In the genomic region with DNA sequence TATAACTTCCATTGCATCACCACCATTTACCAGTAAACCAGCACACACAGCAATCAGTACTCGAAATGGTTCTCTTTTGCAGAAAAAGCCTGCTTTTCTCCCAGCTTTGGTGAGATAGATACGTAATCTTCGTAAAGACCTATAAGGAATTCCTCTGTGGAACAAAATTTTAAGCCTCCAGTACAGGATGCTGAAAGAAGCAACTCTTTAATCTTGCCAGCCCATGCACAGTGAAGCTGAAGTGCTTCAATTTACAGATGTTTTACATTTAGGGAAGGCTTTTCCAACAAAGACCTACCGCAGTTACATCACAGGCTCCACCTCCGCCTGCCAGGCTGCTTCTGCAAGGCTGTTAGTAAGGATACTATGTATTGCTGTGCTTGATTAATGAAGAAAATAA, we compare ENCODE assay signal across 24 cellular contexts. TPM values are rescaled to one million over a fixed set of nuclear protein-coding genes. Genes with fewer than 3 reads are reported as not detected.
DNase-seq lines count a peak whose midpoint lies in the region; ATAC-seq, FAIRE-seq and TF ChIP-seq lines count a peak whose summit lies in the region.
"Had no signal": no experiment of that assay in that cellular context is flagged by ENCODE, and none has a peak within 500 bp of the region (broad histone marks: within the 10 kb centered on the region; RNA-seq: fewer than 3 reads in every experiment).

No MANE protein-coding gene starts in this region.

- H3K27ac ChIP-seq in esophagus muscularis mucosa (replicated peaks in 1 of 4) = no peak overlapping the region
- H3K27ac ChIP-seq: adrenal gland, RWPE1, sigmoid colon, upper lobe of right lung had no signal

- H3K4me1 ChIP-seq in esophagus muscularis mucosa = peaks cover 25 to 28% (median 27%) of the 10 kb centered on the region in 4 donors

- H3K36me3 Mint-ChIP-seq in naive B cell = no peaks in the 10 kb centered on the region
- H3K36me3 Mint-ChIP-seq in type B pancreatic cell = peaks cover 4% of the 10 kb centered on the region

- ATAC-seq in stimulated activated naive CD8-positive, alpha-beta T cell treated with anti-CD3 and anti-CD28 coated beads, Interleukin-15, amount 100 ng/mL, for 72 hours = no peak
- no peak for ATAC-seq in stimulated activated naive CD8-positive, alpha-beta T cell treated with anti-CD3 and anti-CD28 coated beads, Interleukin-15, Interleukin-2, amounts not matched to agents 100 U/mL and 50 U/mL, for 24 hours
- ATAC-seq in naive B cell (ENCODE audit: low read depth in 2 of 2) (no peak), GM21447 (IDR thresholded peaks at IDR 0.05; ENCODE audit: unreplicated experiment) (no peak)
- ATAC-seq: effector memory CD8-positive, alpha-beta T cell; upper lobe of right lung had no signal

- intact Hi-C loops in esophagus muscularis mucosa (cut with DNase I) = no loop called here

- 37% methylated on average over 5 of the region's 5 CpGs for WGBS in esophagus muscularis mucosa

- no peak for DNase-seq in stimulated activated naive CD8-positive, alpha-beta T cell treated with anti-CD3 and anti-CD28 coated beads, Interleukin-15, amount 100 ng/mL, for 72 hours
- DNase-seq in stimulated activated naive CD8-positive, alpha-beta T cell treated with anti-CD3 and anti-CD28 coated beads, Interleukin-15, Interleukin-2, amounts not matched to agents 100 U/mL and 50 U/mL, for 24 hours = no peak
- DNase-seq in bronchial epithelial cell (ENCODE audit: low read depth) (no peak), naive B cell (no peak), type B pancreatic cell (ENCODE audit: extremely low spot score, unreplicated experiment) (no peak), esophagus muscularis mucosa (ENCODE audit: extremely low spot score) (no peak), NCI-H2107 treated with DMSO at 0.1 percent for 48 hours (lab: John Stamatoyannopoulos, UW; ENCODE audit: unreplicated experiment) (no peak)
- DNase-seq: activated CD4-positive, alpha-beta T cell treated with anti-CD3 and anti-CD28 coated beads, Interleukin-2, amount 50 U/mL, for 4 hours; activated T-cell treated with anti-CD3 and anti-CD28 coated beads for 4 hours; adrenal gland; central memory CD4-positive, alpha-beta T cell; DMS79; effector memory CD8-positive, alpha-beta T cell; kidney glomerular epithelial cell; mesendoderm; NCI-H187 treated with DMSO at 0.1 percent for 48 hours; NCI-H510A; sigmoid colon; stimulated activated naive CD4-positive, alpha-beta T cell treated with Interleukin-2 at 50 U/mL for 16 hours; upper lobe of right lung had no signal

- H3K27me3 Mint-ChIP-seq in stimulated activated naive CD8-positive, alpha-beta T cell treated with anti-CD3 and anti-CD28 coated beads, Interleukin-15, amount 100 ng/mL, for 72 hours = peaks cover 83% of the 10 kb centered on the region
- peaks cover 69 to 78% (median 72%) of the 10 kb centered on the region in 3 donors for H3K27me3 Mint-ChIP-seq in naive B cell
- peaks cover 85% of the 10 kb centered on the region for H3K27me3 Mint-ChIP-seq in type B pancreatic cell

- H3K9me3 Mint-ChIP-seq in stimulated activated naive CD8-positive, alpha-beta T cell treated with anti-CD3 and anti-CD28 coated beads, Interleukin-15, amount 100 ng/mL, for 72 hours = peaks cover 0 to 5% of the 10 kb centered on the region in 2 donors
- H3K9me3 Mint-ChIP-seq in naive B cell (peaks cover 0 to 7% (median 2%) of the 10 kb centered on the region in 7 donors), type B pancreatic cell (no peaks in the 10 kb centered on the region)
- H3K9me3 Mint-ChIP-seq: effector memory CD8-positive, alpha-beta T cell had no signal

- no peak overlapping the region for H3K4me3 ChIP-seq in bronchial epithelial cell (ENCODE audit: low read depth, low read length)
- no peak overlapping the region for H3K4me3 ChIP-seq in esophagus muscularis mucosa
- H3K4me3 ChIP-seq: adrenal gland had no signal

- no peak for TF ChIP-seq POLR2A in esophagus muscularis mucosa (IDR thresholded peaks at IDR 0.05; ENCODE audit: low read depth)

- peaks cover 27% of the 10 kb centered on the region for H3K27me3 ChIP-seq in bronchial epithelial cell (ENCODE audit: control insufficient read depth, insufficient read depth, low read length)
- peaks cover 4 to 42% (median 21%) of the 10 kb centered on the region in 4 donors for H3K27me3 ChIP-seq in esophagus muscularis mucosa

- H3K36me3 ChIP-seq in bronchial epithelial cell (ENCODE audit: control insufficient read depth, insufficient read depth, low read length) (no peaks in the 10 kb centered on the region), esophagus muscularis mucosa (no peaks in the 10 kb centered on the region)
- H3K36me3 ChIP-seq: adrenal gland, sigmoid colon, upper lobe of right lung had no signal

- no peak overlapping the region for H3K27ac Mint-ChIP-seq in stimulated activated naive CD8-positive, alpha-beta T cell treated with anti-CD3 and anti-CD28 coated beads, Interleukin-15, amount 100 ng/mL, for 72 hours
- H3K27ac Mint-ChIP-seq in naive B cell = peak overlapping the region in 1 of 6 donors; percentile 23
- no peak overlapping the region for H3K27ac Mint-ChIP-seq in type B pancreatic cell
- H3K27ac Mint-ChIP-seq: effector memory CD8-positive, alpha-beta T cell had no signal

- no peak for TF ChIP-seq EP300 in esophagus muscularis mucosa (IDR thresholded peaks at IDR 0.05)

- peaks cover 31% of the 10 kb centered on the region for H3K4me1 Mint-ChIP-seq in stimulated activated naive CD8-positive, alpha-beta T cell treated with anti-CD3 and anti-CD28 coated beads, Interleukin-15, amount 100 ng/mL, for 72 hours
- H3K4me1 Mint-ChIP-seq in naive B cell (peaks cover 19 to 35% (median 29%) of the 10 kb centered on the region in 3 donors), type B pancreatic cell (ENCODE audit: unreplicated experiment) (peaks cover 23% of the 10 kb centered on the region)

- peak; percentile 18 for FAIRE-seq in bronchial epithelial cell (lab: Jason Lieb, UNC)

- H3K4me3 Mint-ChIP-seq in stimulated activated naive CD8-positive, alpha-beta T cell treated with anti-CD3 and anti-CD28 coated beads, Interleukin-15, amount 100 ng/mL, for 72 hours = peak overlapping the region; percentile 94
- peak overlapping the region in 6 of 8 donors; percentile 72 to 89 (median 82) for H3K4me3 Mint-ChIP-seq in naive B cell
- peak overlapping the region; percentile 93 for H3K4me3 Mint-ChIP-seq in type B pancreatic cell

- no peak for TF ChIP-seq CTCF in bronchial epithelial cell (IDR thresholded peaks at IDR 0.05; ENCODE audit: insufficient read depth, low read length, severe bottlenecking)
- no peak for TF ChIP-seq CTCF in type B pancreatic cell (conservative IDR thresholded peaks at IDR 0.05)
- no peak for TF ChIP-seq CTCF in esophagus muscularis mucosa (IDR thresholded peaks at IDR 0.05)

- no peaks in the 10 kb centered on the region for H3K9me3 ChIP-seq in esophagus muscularis mucosa
- H3K9me3 ChIP-seq: adrenal gland, sigmoid colon, upper lobe of right lung had no signal

RNA-seq across cellular contexts. Expression of a gene that starts 1.9 kb away (rescaled TPM):
- under 0.01 TPM in 1 of 2 replicates, not detected in the other for total RNA-seq in bronchial epithelial cell
- not detected for polyA plus RNA-seq in naive B cell (ENCODE audit: low read depth in 6 of 6)
- 4.0 and 7.6 TPM in 2 replicates for total RNA-seq in type B pancreatic cell (ENCODE audit: low replicate concordance)
- 1 to 10 TPM in 1 of 4 donors, under 1 TPM in 3; 0.39 to 1.7 (median 0.54) TPM for total RNA-seq in esophagus muscularis mucosa
- total RNA-seq: A673, omental fat pad had no signal

RNA-seq across cellular contexts. Expression of a gene that starts 27.3 kb away (rescaled TPM):
- total RNA-seq in bronchial epithelial cell (5.2 and 12.4 TPM in 2 replicates), type B pancreatic cell (ENCODE audit: low replicate concordance) (6.7 and 7.8 TPM in 2 replicates), esophagus muscularis mucosa (1 to 10 TPM; 4.1 to 5.8 (median 5.4) TPM)
- 10 to 100 TPM in 2 of 6 donors, 1 to 10 TPM in 4; 3.8 to 13.0 (median 8.7) TPM for polyA plus RNA-seq in naive B cell (ENCODE audit: low read depth in 6 of 6)
